2 cellular contexts compared by ENCODE assay signal in genomic region chr5:178207183-178207916, GRCh38.
TF ChIP-seq lines count a peak whose summit lies in the region.

No MANE protein-coding gene starts in this region.

TF ChIP-seq in IMR-90, 13 proteins besides CTCF, POLR2A, EP300 and RAD21:
- TF ChIP-seq ELK1 (IDR thresholded peaks at IDR 0.05; ENCODE audit: borderline replicate concordance, low read depth, low read length), result no peak
- no peak for TF ChIP-seq CEBPB (IDR thresholded peaks at IDR 0.05; ENCODE audit: low read depth, low read length)

TF ChIP-seq in K562, 482 proteins besides CTCF, POLR2A, EP300 and RAD21:
- 0 out of 2 replicates have a peak, but pooled peaks have one; percentile 37 for TF ChIP-seq ZBED1 (IDR thresholded peaks at IDR 0.05)
- no peak for TF ChIP-seq POLR2B (IDR thresholded peaks at IDR 0.05; ENCODE audit: low read depth, partially characterized antibody)
- TF ChIP-seq PML (IDR thresholded peaks at IDR 0.05; ENCODE audit: low read length), result 0 out of 2 replicates have a peak, but pooled peaks have one; percentile 2
